15 cellular contexts compared by ENCODE assay signal in the genomic region with DNA sequence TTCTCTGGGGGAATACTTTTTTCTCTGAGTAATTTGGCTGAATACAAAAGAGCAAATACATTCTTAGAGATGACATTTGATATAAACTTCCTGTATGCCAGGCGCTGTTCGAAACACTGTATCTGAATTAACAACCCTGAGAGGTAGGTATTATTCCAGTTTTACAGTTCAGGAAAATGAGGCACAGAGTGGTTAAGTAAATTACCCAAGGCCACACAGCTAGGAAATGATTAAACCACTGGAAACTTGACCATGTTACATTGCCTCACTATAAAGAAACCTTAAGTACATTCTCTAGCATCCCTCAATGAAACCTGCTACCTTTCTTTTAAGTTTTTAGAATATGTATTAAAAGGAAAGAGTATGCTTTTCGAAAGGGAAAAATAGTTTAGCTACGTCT.
"Had no signal": no experiment of that assay in that cellular context is flagged by ENCODE, and none has a peak within 500 bp of the region (broad histone marks: within the 10 kb centered on the region; RNA-seq: fewer than 3 reads in every experiment).

No MANE protein-coding gene starts in this region.

- H3K27ac ChIP-seq: coronary artery, pancreas had no signal

- H3K27ac Mint-ChIP-seq: endodermal cell, natural killer cell, progenitor cell of endocrine pancreas had no signal

- H3K9me3 ChIP-seq: heart left ventricle, pancreas had no signal

- H3K4me1 ChIP-seq: pancreas had no signal

- H3K4me3 Mint-ChIP-seq: endodermal cell, natural killer cell, neural crest cell had no signal

- DNase-seq: effector CD4-positive, alpha-beta T cell; heart left ventricle; hippocampal formation; kidney glomerular epithelial cell; natural killer cell; pancreas; right cardiac atrium; stimulated activated CD4-positive, alpha-beta T cell treated with anti-CD3 and anti-CD28 coated beads, Interleukin-2, amount 100 ng/mL, for 48 hours; stimulated activated naive CD4-positive, alpha-beta T cell treated with Interleukin-2 at 50 U/mL for 16 hours; trophoblast cell had no signal

- ATAC-seq: heart left ventricle, natural killer cell, pancreas, right cardiac atrium had no signal

- H3K27me3 Mint-ChIP-seq: progenitor cell of endocrine pancreas had no signal

- H3K4me3 ChIP-seq: coronary artery, heart left ventricle, pancreas, smooth muscle cell had no signal

- H3K9me3 Mint-ChIP-seq: endodermal cell, natural killer cell, neural crest cell had no signal

- H3K27me3 ChIP-seq: heart left ventricle, pancreas had no signal

- H3K4me2 ChIP-seq: smooth muscle cell had no signal
